8 cellular contexts compared by ENCODE assay signal in the genomic region with DNA sequence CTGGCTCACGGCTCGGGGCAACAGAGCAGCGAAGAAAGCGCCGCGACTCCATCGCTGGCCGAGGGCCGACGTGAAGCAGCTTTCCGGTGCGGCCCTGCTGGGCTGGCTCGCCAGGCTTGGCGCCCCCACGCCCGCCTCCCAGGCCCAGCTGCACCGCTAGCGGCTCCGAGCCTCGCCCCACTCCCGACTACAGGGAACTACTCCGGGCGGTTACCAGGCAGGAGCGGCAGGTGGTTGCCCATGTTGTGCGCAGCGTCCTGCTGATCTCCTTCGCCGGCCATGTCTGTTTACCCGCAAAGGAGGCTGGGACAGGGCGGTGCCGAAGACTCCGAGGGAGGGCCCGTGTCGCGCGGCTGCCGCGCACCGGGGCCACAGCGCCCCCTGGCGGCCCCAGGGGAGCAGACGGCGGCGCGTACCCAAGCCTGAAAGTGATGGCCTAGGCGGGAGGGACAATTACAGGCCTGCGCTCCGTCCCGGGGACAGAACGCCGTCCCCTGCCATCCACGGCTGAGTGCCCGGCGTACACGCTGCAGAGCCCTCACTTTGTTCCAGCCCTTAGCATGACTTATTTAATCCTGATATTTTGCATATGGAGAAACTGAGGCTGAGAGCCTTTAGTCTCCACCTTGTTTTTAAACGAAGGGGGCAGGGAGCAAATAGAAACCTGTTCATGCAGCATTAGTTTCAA. TPM values are rescaled to one million over a fixed set of nuclear protein-coding genes. Genes with fewer than 3 reads are reported as not detected.
DNase-seq lines count a peak whose midpoint lies in the region; ATAC-seq and TF ChIP-seq lines count a peak whose summit lies in the region.

A gene (minus strand): TSS at position 285 of the 688 bp plus-strand sequence. CDS start 4 bp downstream, at position 281.

- peaks cover 32% of the 10 kb centered on the region for H3K4me1 Mint-ChIP-seq in nephron progenitor cell
- peaks cover 50% of the 10 kb centered on the region for H3K4me1 Mint-ChIP-seq in stimulated activated naive CD8-positive, alpha-beta T cell treated with anti-CD3 and anti-CD28 coated beads, Interleukin-15, amount 100 ng/mL, for 72 hours

- peak; percentile 99 for ATAC-seq in GM21723 (IDR thresholded peaks at IDR 0.05; ENCODE audit: unreplicated experiment)
- peak; percentile 95 for ATAC-seq in stimulated activated naive CD8-positive, alpha-beta T cell treated with anti-CD3 and anti-CD28 coated beads, Interleukin-15, amount 100 ng/mL, for 72 hours

- TF ChIP-seq CTCF in fibroblast of the aortic adventitia (IDR thresholded peaks at IDR 0.05; ENCODE audit: insufficient read depth, low read length): peak; percentile 72
- TF ChIP-seq CTCF in nephron progenitor cell (IDR thresholded peaks at IDR 0.05): peak; percentile 96

- peak within 1 kb of the TSS; percentile 58 for H3K27ac Mint-ChIP-seq in nephron progenitor cell
- peak within 1 kb of the TSS; percentile 59 to 96 for H3K27ac Mint-ChIP-seq in stimulated activated naive CD8-positive, alpha-beta T cell treated with anti-CD3 and anti-CD28 coated beads, Interleukin-15, amount 100 ng/mL, for 72 hours

- H3K27me3 Mint-ChIP-seq in nephron progenitor cell (ENCODE audit: low read depth, poor library complexity): peaks cover 26% of the 10 kb centered on the region
- H3K27me3 Mint-ChIP-seq in stimulated activated naive CD8-positive, alpha-beta T cell treated with anti-CD3 and anti-CD28 coated beads, Interleukin-15, amount 100 ng/mL, for 72 hours: no peaks in the 10 kb centered on the region

- H3K36me3 Mint-ChIP-seq in nephron progenitor cell (ENCODE audit: low read depth): peaks cover 16% of the 10 kb centered on the region

- H3K4me3 Mint-ChIP-seq in nephron progenitor cell: peak within 1 kb of the TSS; percentile 96
- peak within 1 kb of the TSS; percentile 87 to 96 for H3K4me3 Mint-ChIP-seq in stimulated activated naive CD8-positive, alpha-beta T cell treated with anti-CD3 and anti-CD28 coated beads, Interleukin-15, amount 100 ng/mL, for 72 hours

- peak within 1 kb of the TSS; percentile 100 for H3K4me3 ChIP-seq in fibroblast of the aortic adventitia (ENCODE audit: low read depth, low read length)

- DNase-seq in EH (ENCODE audit: low read depth) (peak; percentile 84), KG1 (lab: John Stamatoyannopoulos, UW) (peak; percentile 62), SHP77 (lab: John Stamatoyannopoulos, UW) (peak; percentile 75 to 77), fibroblast of the aortic adventitia (ENCODE audit: low read depth) (peak; percentile 76), nephron progenitor cell (peak; percentile 88)
- peak; percentile 87 for DNase-seq in activated effector memory CD4-positive, alpha-beta T cell treated with Interleukin-2 at 50 U/mL for 16 hours
- DNase-seq in stimulated activated naive CD8-positive, alpha-beta T cell treated with anti-CD3 and anti-CD28 coated beads, Interleukin-15, amount 100 ng/mL, for 72 hours: peak; percentile 89

- H3K9me3 Mint-ChIP-seq in nephron progenitor cell: no peaks in the 10 kb centered on the region
- H3K9me3 Mint-ChIP-seq in stimulated activated naive CD8-positive, alpha-beta T cell treated with anti-CD3 and anti-CD28 coated beads, Interleukin-15, amount 100 ng/mL, for 72 hours: no peaks in the 10 kb centered on the region

RNA-seq across cellular contexts. Expression of the gene that starts here (rescaled TPM):
- 57.0 and 70.9 TPM in 2 replicates for total RNA-seq in fibroblast of the aortic adventitia (ENCODE audit: low replicate concordance)

Comparison
In these comparisons a context has a peak if more than half of its experiments do, and no peak if none do; other contexts are left out.
1. Peak in every context shown above with its lines: DNase-seq, ATAC-seq and H3K4me3 ChIP-seq.